9 cellular contexts compared by ENCODE assay signal in the genomic region with DNA sequence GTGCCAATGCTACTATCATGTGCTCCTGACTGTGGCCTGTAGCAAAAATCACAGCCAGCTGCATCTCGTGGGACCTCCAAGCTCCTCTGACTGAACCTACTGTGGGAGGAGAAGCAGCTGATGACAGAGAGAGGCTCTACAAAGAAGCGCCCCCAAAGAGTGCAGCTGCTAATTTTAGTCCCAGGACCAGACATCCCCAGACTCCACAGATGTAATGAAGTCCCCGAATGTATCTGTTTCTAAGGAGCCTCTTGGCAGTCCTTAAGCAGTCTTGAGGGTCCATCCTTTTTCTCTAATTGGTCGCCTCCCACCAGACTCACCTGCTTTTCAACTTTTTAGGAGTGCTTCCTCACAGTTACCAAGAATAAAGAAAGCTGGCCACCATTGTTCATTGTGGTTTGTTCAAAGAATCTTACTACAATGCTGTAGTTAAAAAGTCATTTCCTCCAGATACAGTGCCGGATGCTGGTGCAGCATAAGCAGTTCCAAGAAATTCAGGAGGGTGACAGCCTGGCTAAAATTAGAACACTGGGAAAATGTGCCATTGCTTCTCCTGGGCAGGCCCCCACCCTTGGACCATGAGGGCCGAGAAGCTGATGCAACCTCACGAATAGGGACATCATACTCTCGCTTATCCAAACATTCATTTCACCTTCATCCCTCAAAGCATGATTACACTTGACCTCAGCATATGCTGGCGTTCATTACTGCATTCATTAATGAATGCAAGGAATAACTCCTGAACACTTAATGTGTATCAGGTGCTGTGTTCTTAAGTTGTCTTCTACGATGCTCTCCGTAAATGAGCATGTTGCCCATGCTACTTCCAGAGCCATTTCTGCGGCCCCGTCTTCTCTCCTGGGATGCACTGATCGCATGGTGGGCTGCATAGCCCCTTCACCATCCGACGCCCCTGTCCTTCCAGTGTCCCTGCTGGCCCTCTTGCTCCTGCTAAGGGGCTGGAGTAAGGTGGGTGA.
DNase-seq lines count a peak whose midpoint lies in the region; ATAC-seq, FAIRE-seq and TF ChIP-seq lines count a peak whose summit lies in the region.
"Had no signal": no experiment of that assay in that cellular context is flagged by ENCODE, and none has a peak within 500 bp of the region (broad histone marks: within the 10 kb centered on the region; RNA-seq: fewer than 3 reads in every experiment).

No MANE protein-coding gene starts in this region.

- H3K27ac ChIP-seq in right atrium auricular region = peak overlapping the region; percentile 50 to 63

- peaks cover 0 to 35% of the 10 kb centered on the region in 2 donors for H3K4me1 ChIP-seq in right atrium auricular region

- H3K4me3 ChIP-seq in right atrium auricular region = no peak overlapping the region

- no peaks in the 10 kb centered on the region for H3K36me3 ChIP-seq in right atrium auricular region

- TF ChIP-seq POLR2A in H54 (IDR thresholded peaks at IDR 0.05; ENCODE audit: low read depth, low read length) = no peak

- no peaks in the 10 kb centered on the region for H3K27me3 ChIP-seq in right atrium auricular region

- H3K9me3 ChIP-seq in right atrium auricular region = no peaks in the 10 kb centered on the region

- FAIRE-seq in H54 (lab: Jason Lieb, UNC) = no peak

- TF ChIP-seq CTCF in right atrium auricular region (IDR thresholded peaks at IDR 0.05) = no peak

- ATAC-seq in GM19455 (IDR thresholded peaks at IDR 0.05; ENCODE audit: unreplicated experiment) = no peak

- DNase-seq in KG1 (lab: John Stamatoyannopoulos, UW) (peak; percentile 81), activated T-cell treated with anti-CD3 and anti-CD28 coated beads for 4 hours (peak; percentile 34), right atrium auricular region (ENCODE audit: low spot score) (peak; percentile 72), H54 (ENCODE audit: insufficient read length, low spot score) (no peak), hepatic stellate cell (ENCODE audit: low spot score) (no peak)
- peak; percentile 61 for DNase-seq in stimulated activated CD8-positive, alpha-beta memory T cell treated with anti-CD3 and anti-CD28 coated beads, Interleukin-4, amount 100 ng/mL, for 48 hours
- DNase-seq: effector memory CD4-positive, alpha-beta T cell; NCI-H1694 treated with DMSO at 0.1 percent for 48 hours had no signal

Comparison
In these comparisons a context has a peak if more than half of its experiments do, and no peak if none do; other contexts are left out.
1. DNase-seq: peak in KG1 (single experiment), activated T-cell treated with anti-CD3 and anti-CD28 coated beads for 4 hours (single experiment), right atrium auricular region (single experiment) and stimulated activated CD8-positive, alpha-beta memory T cell treated with anti-CD3 and anti-CD28 coated beads, Interleukin-4, amount 100 ng/mL, for 48 hours (single experiment); none in H54 (single experiment) and hepatic stellate cell (single experiment).